17 cellular contexts compared by ENCODE assay signal in genomic region chr6:11650711-11651110, GRCh38.
A peak's percentile ranks its signal among the peaks of the same experiment; 100 is the strongest.
DNase-seq lines count a peak whose midpoint lies in the region; ATAC-seq and TF ChIP-seq lines count a peak whose summit lies in the region.
"Had no signal": no experiment of that assay in that cellular context is flagged by ENCODE, and none has a peak within 500 bp of the region (broad histone marks: within the 10 kb centered on the region; RNA-seq: fewer than 3 reads in every experiment).

No MANE protein-coding gene starts in this region.

- no peak for TF ChIP-seq RAD21 in SK-N-SH (IDR thresholded peaks at IDR 0.05; ENCODE audit: low read length)

- no peak for TF ChIP-seq EP300 in SK-N-SH (IDR thresholded peaks at IDR 0.05; ENCODE audit: borderline replicate concordance in 1 of 2, low read depth in 1 of 2, low read length in 1 of 2)

- TF ChIP-seq CTCF in SK-N-SH (IDR thresholded peaks at IDR 0.05) = no peak

- H3K27ac ChIP-seq in SK-N-SH (ENCODE audit: low read depth in 2 of 2, low read length in 1 of 2) (peak overlapping the region in 1 of 2 experiments; percentile 58; a peak in 3 of 4 replicates), caudate nucleus (ENCODE audit: low read depth, low read length) (peak overlapping the region; percentile 44), skeletal muscle tissue (ENCODE audit: low read depth, low read length) (peak overlapping the region; percentile 51)
- H3K27ac ChIP-seq: 22Rv1, epithelial cell of prostate had no signal

- H3K9ac ChIP-seq in SK-N-SH (peak overlapping the region; percentile 32; the same call in 1 of the 2 replicates), skeletal muscle tissue (ENCODE audit: low read depth in 1 of 3, low read length in 3 of 3) (no peak overlapping the region)

- ATAC-seq in SK-N-SH treated with all-trans-retinoic acid at 6 μM for 48 hours = no peak
- ATAC-seq: stimulated activated naive B cell treated with anti-CD40 and anti-IgM and Interleukin-4, amounts not matched to agents 10 μg/mL and 1 μg/mL and 100 μg/mL, for 72 hours had no signal

- DNase-seq in SK-N-SH (no peak), caudate nucleus (lab: John Stamatoyannopoulos, UW) (no peak), iris pigment epithelial cell (ENCODE audit: low read depth) (peak; percentile 11), MG63 (no peak), glomerular visceral epithelial cell (ENCODE audit: extremely low spot score) (no peak), ureter (ENCODE audit: low spot score) (no peak)
- DNase-seq: activated B cell treated with CpG ODN at 0.5 μM for 24 hours; activated naive CD4-positive, alpha-beta T cell treated with anti-CD3 and anti-CD28 coated beads, Interleukin-2, amount 50 U/mL, for 16 hours; GDM1; KG1; NCI-H1417 treated with DMSO at 0.1 percent for 48 hours; NCI-H345; stimulated activated naive B cell treated with anti-CD40 and anti-IgM and Interleukin-4, amounts not matched to agents 10 μg/mL and 1 μg/mL and 100 μg/mL, for 72 hours had no signal

- peak overlapping the region; percentile 22; the same call in 1 of the 2 replicates for H3K4me2 ChIP-seq in SK-N-SH

- no peak overlapping the region for H3K4me3 ChIP-seq in SK-N-SH (ENCODE audit: low read depth in 2 of 2, low read length in 1 of 2)
- no peak overlapping the region for H3K4me3 ChIP-seq in skeletal muscle tissue (ENCODE audit: low read length in 3 of 3)
- no peak overlapping the region for H3K4me3 ChIP-seq in MG63

- H3K4me1 ChIP-seq in SK-N-SH (ENCODE audit: control insufficient read depth in 1 of 2, insufficient read depth in 2 of 2, low read depth in 1 of 2, low read length in 1 of 2) (peaks cover 0 to 32% of the 10 kb centered on the region in 2 experiments; a peak in 3 of 4 replicates), skeletal muscle tissue (ENCODE audit: control insufficient read depth in 3 of 3, insufficient read depth in 3 of 3, low read length in 3 of 3) (peaks cover 0 to 9% (median 7%) of the 10 kb centered on the region in 3 donors)

- peaks cover 14% of the 10 kb centered on the region for H3F3A ChIP-seq in SK-N-SH (replicated peaks; ENCODE audit: insufficient read depth)

- 56% methylated on average over 1 of the region's 1 CpG for WGBS in SK-N-SH (ENCODE audit: low lambda C conversion rate)

- peak overlapping the region; percentile 27 for H2AFZ ChIP-seq in SK-N-SH (ENCODE audit: low read depth)

- no peaks in the 10 kb centered on the region for H3K79me2 ChIP-seq in SK-N-SH (ENCODE audit: insufficient read depth)

- CTCF ChIA-PET in SK-N-SH (lab: Yijun Ruan, JAX) = interaction anchor here (0.6 kb wide), 1 partner anchor 583 kb away, joined by 3 read pairs; no protein-coding TSS in a partner anchor

- H3K9me3 ChIP-seq in SK-N-SH (no peaks in the 10 kb centered on the region; the same call in 1 of the 2 replicates), skeletal muscle tissue (ENCODE audit: control insufficient read depth in 3 of 3, low read length in 3 of 3) (peaks cover 0 to 5% (median 0%) of the 10 kb centered on the region in 3 donors), MG63 (peaks cover 14% of the 10 kb centered on the region)

- no peaks in the 10 kb centered on the region for H3K36me3 ChIP-seq in SK-N-SH (replicated peaks in 1 of 2; ENCODE audit: control insufficient read depth in 1 of 2, insufficient read depth in 2 of 2, low read length in 1 of 2)
- H3K36me3 ChIP-seq in skeletal muscle tissue (ENCODE audit: control insufficient read depth in 3 of 3, insufficient read depth in 3 of 3, low read length in 3 of 3) = no peaks in the 10 kb centered on the region
- no peaks in the 10 kb centered on the region for H3K36me3 ChIP-seq in MG63

- POLR2A ChIA-PET in SK-N-SH (lab: Yijun Ruan, JAX) = no interaction called here

- H3K9me2 ChIP-seq in SK-N-SH = no peaks in the 10 kb centered on the region

- no peaks in the 10 kb centered on the region for H3K27me3 ChIP-seq in SK-N-SH (ENCODE audit: insufficient read depth)
- H3K27me3 ChIP-seq in skeletal muscle tissue (ENCODE audit: control insufficient read depth in 3 of 3, insufficient read depth in 3 of 3, low read length in 3 of 3) = no peaks in the 10 kb centered on the region
- no peaks in the 10 kb centered on the region for H3K27me3 ChIP-seq in MG63

- no peaks in the 10 kb centered on the region for H4K20me1 ChIP-seq in SK-N-SH (ENCODE audit: insufficient read depth)

TF ChIP-seq in SK-N-SH, 30 proteins besides CTCF, POLR2A, EP300 and RAD21 (continues in another document):
- TF ChIP-seq IRF3 (IDR thresholded peaks at IDR 0.05; ENCODE audit: low read depth, low read length) (no peak), SMC3 (IDR thresholded peaks at IDR 0.05; ENCODE audit: low read depth, low read length) (no peak), SIN3A (IDR thresholded peaks at IDR 0.05; ENCODE audit: borderline replicate concordance, low read depth, low read length) (no peak), JUND (IDR thresholded peaks at IDR 0.05) (no peak), FOSL2 (IDR thresholded peaks at IDR 0.05; ENCODE audit: borderline replicate concordance, low read depth) (no peak)
- TF ChIP-seq, protein P1, sequence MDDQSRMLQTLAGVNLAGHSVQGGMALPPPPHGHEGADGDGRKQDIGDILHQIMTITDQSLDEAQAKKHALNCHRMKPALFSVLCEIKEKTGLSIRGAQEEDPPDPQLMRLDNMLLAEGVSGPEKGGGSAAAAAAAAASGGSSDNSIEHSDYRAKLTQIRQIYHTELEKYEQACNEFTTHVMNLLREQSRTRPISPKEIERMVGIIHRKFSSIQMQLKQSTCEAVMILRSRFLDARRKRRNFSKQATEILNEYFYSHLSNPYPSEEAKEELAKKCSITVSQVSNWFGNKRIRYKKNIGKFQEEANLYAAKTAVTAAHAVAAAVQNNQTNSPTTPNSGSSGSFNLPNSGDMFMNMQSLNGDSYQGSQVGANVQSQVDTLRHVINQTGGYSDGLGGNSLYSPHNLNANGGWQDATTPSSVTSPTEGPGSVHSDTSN (IDR thresholded peaks at IDR 0.05) = no peak

TF ChIP-seq in SK-N-SH treated with all-trans-retinoic acid at 6 μM for 48 hours, 23 proteins besides CTCF, POLR2A, EP300 and RAD21 (continues in another document):
- no peak for TF ChIP-seq TSHZ2 (CRISPR knock-in tag; IDR thresholded peaks at IDR 0.05)
- TF ChIP-seq ZFP3 (CRISPR knock-in tag; IDR thresholded peaks at IDR 0.05) = no peak
- no peak for TF ChIP-seq SNAI2 (CRISPR knock-in tag; IDR thresholded peaks at IDR 0.05)
- TF ChIP-seq, protein P2, sequence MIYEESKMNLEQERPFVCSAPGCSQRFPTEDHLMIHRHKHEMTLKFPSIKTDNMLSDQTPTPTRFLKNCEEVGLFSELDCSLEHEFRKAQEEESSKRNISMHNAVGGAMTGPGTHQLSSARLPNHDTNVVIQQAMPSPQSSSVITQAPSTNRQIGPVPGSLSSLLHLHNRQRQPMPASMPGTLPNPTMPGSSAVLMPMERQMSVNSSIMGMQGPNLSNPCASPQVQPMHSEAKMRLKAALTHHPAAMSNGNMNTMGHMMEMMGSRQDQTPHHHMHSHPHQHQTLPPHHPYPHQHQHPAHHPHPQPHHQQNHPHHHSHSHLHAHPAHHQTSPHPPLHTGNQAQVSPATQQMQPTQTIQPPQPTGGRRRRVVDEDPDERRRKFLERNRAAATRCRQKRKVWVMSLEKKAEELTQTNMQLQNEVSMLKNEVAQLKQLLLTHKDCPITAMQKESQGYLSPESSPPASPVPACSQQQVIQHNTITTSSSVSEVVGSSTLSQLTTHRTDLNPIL (CRISPR knock-in tag; IDR thresholded peaks at IDR 0.05; ENCODE audit: low read depth) = no peak
- TF ChIP-seq ZNF70 (CRISPR knock-in tag; IDR thresholded peaks at IDR 0.05) = no peak
- TF ChIP-seq RARB (CRISPR knock-in tag; IDR thresholded peaks at IDR 0.05) = no peak
- no peak for TF ChIP-seq GLIS3 (CRISPR knock-in tag; IDR thresholded peaks at IDR 0.05)
- TF ChIP-seq, protein P3, sequence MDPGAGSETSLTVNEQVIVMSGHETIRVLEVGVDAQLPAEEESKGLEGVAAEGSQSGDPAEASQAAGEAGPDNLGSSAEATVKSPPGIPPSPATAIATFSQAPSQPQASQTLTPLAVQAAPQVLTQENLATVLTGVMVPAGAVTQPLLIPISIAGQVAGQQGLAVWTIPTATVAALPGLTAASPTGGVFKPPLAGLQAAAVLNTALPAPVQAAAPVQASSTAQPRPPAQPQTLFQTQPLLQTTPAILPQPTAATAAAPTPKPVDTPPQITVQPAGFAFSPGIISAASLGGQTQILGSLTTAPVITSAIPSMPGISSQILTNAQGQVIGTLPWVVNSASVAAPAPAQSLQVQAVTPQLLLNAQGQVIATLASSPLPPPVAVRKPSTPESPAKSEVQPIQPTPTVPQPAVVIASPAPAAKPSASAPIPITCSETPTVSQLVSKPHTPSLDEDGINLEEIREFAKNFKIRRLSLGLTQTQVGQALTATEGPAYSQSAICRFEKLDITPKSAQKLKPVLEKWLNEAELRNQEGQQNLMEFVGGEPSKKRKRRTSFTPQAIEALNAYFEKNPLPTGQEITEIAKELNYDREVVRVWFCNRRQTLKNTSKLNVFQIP (CRISPR knock-in tag; IDR thresholded peaks at IDR 0.05; ENCODE audit: borderline replicate concordance, low read depth) = no peak
- no peak for TF ChIP-seq ISL1 (CRISPR knock-in tag; IDR thresholded peaks at IDR 0.05)
- no peak for TF ChIP-seq ZFP30 (CRISPR knock-in tag; IDR thresholded peaks at IDR 0.05)
- no peak for TF ChIP-seq ARNTL (CRISPR knock-in tag; IDR thresholded peaks at IDR 0.05; ENCODE audit: borderline replicate concordance, low read depth)
- no peak for TF ChIP-seq CSDC2 (CRISPR knock-in tag; IDR thresholded peaks at IDR 0.05)
- no peak for TF ChIP-seq BACH2 (CRISPR knock-in tag; IDR thresholded peaks at IDR 0.05; ENCODE audit: borderline replicate concordance)
